ENCODE assay signal across 1 cellular context in the genomic region with DNA sequence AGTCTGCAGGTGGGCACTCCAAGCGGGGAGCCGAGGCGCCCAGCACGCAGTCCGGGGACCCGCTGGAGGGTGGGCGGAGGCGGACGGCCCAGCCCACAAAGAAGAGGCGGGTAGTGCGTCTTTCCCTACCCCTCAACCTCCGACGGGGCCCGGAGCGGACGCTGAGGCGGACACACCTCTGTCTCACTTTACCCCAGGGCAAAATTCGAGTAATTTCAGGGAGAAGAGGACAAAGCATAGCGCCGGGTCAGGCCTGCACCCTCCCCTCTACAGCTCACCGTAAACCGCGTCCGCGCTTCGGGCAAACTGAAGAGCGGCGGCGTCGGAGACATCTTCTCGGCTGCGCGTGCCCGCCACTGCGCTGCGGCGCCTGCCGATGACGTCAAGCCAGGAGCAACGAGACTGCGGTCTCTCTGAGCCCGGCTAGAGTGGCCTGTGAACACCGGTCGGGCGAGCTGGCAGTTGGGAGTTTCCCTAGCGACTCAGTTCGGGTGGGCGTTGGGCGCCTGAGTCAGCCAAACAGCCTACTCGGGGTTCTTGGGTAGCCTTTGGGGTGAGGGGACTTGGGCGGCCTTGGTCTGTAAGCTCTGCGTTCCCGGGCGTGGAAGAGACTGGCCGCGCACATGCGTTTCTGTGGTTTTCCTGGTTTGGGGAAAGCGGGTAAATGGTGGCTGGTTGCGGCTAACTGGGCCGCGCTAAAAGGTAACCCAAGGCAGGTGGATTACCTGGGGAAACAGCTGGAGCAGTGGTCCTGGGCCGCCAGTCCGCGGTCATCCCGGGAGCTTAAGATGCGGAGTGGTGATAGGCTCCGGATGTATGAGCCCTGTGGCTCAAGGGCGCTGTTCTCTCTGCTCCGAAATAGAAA.
TF ChIP-seq lines count a peak whose summit lies in the region.

Gene THOC1, minus strand, starts transcription at position 360 of the 865 bp plus-strand sequence. Its CDS starts 28 bp downstream, at position 332.

TF ChIP-seq in SK-N-SH, 30 proteins besides CTCF, POLR2A, EP300 and RAD21 (continued from another document):
- TF ChIP-seq REST (IDR thresholded peaks at IDR 0.05; ENCODE audit: low read depth, low read length): no peak
- TF ChIP-seq ELF1 (IDR thresholded peaks at IDR 0.05): peak; percentile 68
- TF ChIP-seq YY1 (IDR thresholded peaks at IDR 0.05; ENCODE audit: low read depth): peak; percentile 85
- no peak for TF ChIP-seq MEF2A (IDR thresholded peaks at IDR 0.05; ENCODE audit: borderline replicate concordance, low read depth)
- TF ChIP-seq, protein P1, sequence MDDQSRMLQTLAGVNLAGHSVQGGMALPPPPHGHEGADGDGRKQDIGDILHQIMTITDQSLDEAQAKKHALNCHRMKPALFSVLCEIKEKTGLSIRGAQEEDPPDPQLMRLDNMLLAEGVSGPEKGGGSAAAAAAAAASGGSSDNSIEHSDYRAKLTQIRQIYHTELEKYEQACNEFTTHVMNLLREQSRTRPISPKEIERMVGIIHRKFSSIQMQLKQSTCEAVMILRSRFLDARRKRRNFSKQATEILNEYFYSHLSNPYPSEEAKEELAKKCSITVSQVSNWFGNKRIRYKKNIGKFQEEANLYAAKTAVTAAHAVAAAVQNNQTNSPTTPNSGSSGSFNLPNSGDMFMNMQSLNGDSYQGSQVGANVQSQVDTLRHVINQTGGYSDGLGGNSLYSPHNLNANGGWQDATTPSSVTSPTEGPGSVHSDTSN (IDR thresholded peaks at IDR 0.05): peak; percentile 35; the same call in 1 of the 2 replicates
- peak; percentile 94 for TF ChIP-seq MAX (IDR thresholded peaks at IDR 0.05; ENCODE audit: low read depth)
- 0 out of 2 replicates have a peak, but pooled peaks have one; percentile 27 for TF ChIP-seq GATA2 (CRISPR knock-in tag; IDR thresholded peaks at IDR 0.05)
- peak; percentile 18; the same call in 1 of the 2 replicates for TF ChIP-seq SMC3 (IDR thresholded peaks at IDR 0.05; ENCODE audit: low read depth, low read length)
- peak; percentile 62 for TF ChIP-seq NRF1 (IDR thresholded peaks at IDR 0.05; ENCODE audit: low read depth, low read length)
- no peak for TF ChIP-seq RXRA (IDR thresholded peaks at IDR 0.05; ENCODE audit: borderline replicate concordance, low read depth)
- peak; percentile 93 for TF ChIP-seq POLR2AphosphoS5 (IDR thresholded peaks at IDR 0.05; ENCODE audit: low read depth, low read length)
- peak; percentile 25; the same call in 1 of the 2 replicates for TF ChIP-seq TCF12 (IDR thresholded peaks at IDR 0.05)
- TF ChIP-seq RFX5 (IDR thresholded peaks at IDR 0.05; ENCODE audit: low read length): no peak
- peak; percentile 65 for TF ChIP-seq RCOR1 (IDR thresholded peaks at IDR 0.05; ENCODE audit: low read length)
- TF ChIP-seq CHD2 (IDR thresholded peaks at IDR 0.05; ENCODE audit: low read length, partially characterized antibody): peak; percentile 64
